16 cellular contexts compared by ENCODE assay signal in genomic region chr15:100559330-100559729, GRCh38. TPM values are rescaled to one million over a fixed set of nuclear protein-coding genes. Genes with fewer than 3 reads are reported as not detected.
DNase-seq lines count a peak whose midpoint lies in the region; ATAC-seq and TF ChIP-seq lines count a peak whose summit lies in the region.
"Had no signal": no experiment of that assay in that cellular context is flagged by ENCODE, and none has a peak within 500 bp of the region (broad histone marks: within the 10 kb centered on the region; RNA-seq: fewer than 3 reads in every experiment).

No MANE protein-coding gene starts in this region.

- no peak overlapping the region for H3K27ac ChIP-seq in osteoblast (ENCODE audit: low read depth, low read length)
- H3K27ac ChIP-seq: adrenal gland, SJSA1, vagina had no signal

- TF ChIP-seq CTCF in CD14-positive monocyte (IDR thresholded peaks at IDR 0.05) (no peak), fibroblast of mammary gland (conservative IDR thresholded peaks at IDR 0.05; ENCODE audit: control insufficient read depth, insufficient read depth, low read depth, low read length) (no peak), osteoblast (IDR thresholded peaks at IDR 0.05; ENCODE audit: extremely low read depth, low read depth, low read length) (no peak)

- no peak for ATAC-seq in GM18502 (IDR thresholded peaks at IDR 0.05; ENCODE audit: poor library complexity, unreplicated experiment)

- no peak overlapping the region for H2AFZ ChIP-seq in osteoblast (ENCODE audit: low read length)

- no peaks in the 10 kb centered on the region for H3K27me3 Mint-ChIP-seq in CD14-positive monocyte (ENCODE audit: low read depth in 3 of 3)

- no peaks in the 10 kb centered on the region for H4K20me1 ChIP-seq in osteoblast (ENCODE audit: insufficient read depth, low read length)

- H3K9me3 Mint-ChIP-seq in CD14-positive monocyte: peaks cover 2 to 31% (median 20%) of the 10 kb centered on the region in 7 donors

- intact Hi-C loops in CD14-positive monocyte (cut with micrococcal nuclease): no loop called here

- peaks cover 0 to 7% of the 10 kb centered on the region in 2 donors for H3K36me3 Mint-ChIP-seq in CD14-positive monocyte

- peaks cover 22% of the 10 kb centered on the region for H3K4me1 Mint-ChIP-seq in CD14-positive monocyte
- H3K4me1 Mint-ChIP-seq: endodermal cell had no signal

- DNase-seq in CD14-positive monocyte (ENCODE audit: low spot score) (peak; percentile 64), NOMO-1 (lab: John Stamatoyannopoulos, UW; ENCODE audit: unreplicated experiment in 2 of 2) (peak; percentile 88 to 90), fibroblast of mammary gland (ENCODE audit: low read depth) (peak; percentile 91), osteoblast (ENCODE audit: insufficient read length, low spot score, missing footprints) (peak; percentile 95), GOT3 (lab: John Stamatoyannopoulos, UW) (no peak), putamen (ENCODE audit: low spot score) (no peak), NCI-H1436 (lab: John Stamatoyannopoulos, UW) (no peak)
- DNase-seq: activated CD4-positive, alpha-beta T cell treated with anti-CD3 and anti-CD28 coated beads for 48 hours; endodermal cell; NCI-H2171 treated with DMSO at 0.1 percent for 48 hours had no signal

- no peaks in the 10 kb centered on the region for H3K27me3 ChIP-seq in osteoblast (ENCODE audit: insufficient read depth, low read length)
- H3K27me3 ChIP-seq: adrenal gland, SJSA1, vagina had no signal

- peak overlapping the region in 1 of 2 donors; percentile 64 for H3K4me3 Mint-ChIP-seq in CD14-positive monocyte
- H3K4me3 Mint-ChIP-seq: endodermal cell had no signal

- no peaks in the 10 kb centered on the region for H3K79me2 ChIP-seq in osteoblast (ENCODE audit: insufficient read depth, low read length)

- H3K4me3 ChIP-seq in fibroblast of mammary gland (ENCODE audit: control insufficient read depth, low read depth, low read length) (no peak overlapping the region), osteoblast (ENCODE audit: insufficient read depth, low read length) (no peak overlapping the region)
- H3K4me3 ChIP-seq: adrenal gland, SJSA1, vagina had no signal

- no peak overlapping the region for H3K4me2 ChIP-seq in osteoblast (ENCODE audit: insufficient read depth, low read length)

- H3K4me1 ChIP-seq in osteoblast (ENCODE audit: insufficient read depth, low read length): peaks cover 3% of the 10 kb centered on the region
- H3K4me1 ChIP-seq: adrenal gland, SJSA1 had no signal

- H3K9me3 ChIP-seq in osteoblast (ENCODE audit: low read depth, low read length): no peaks in the 10 kb centered on the region
- H3K9me3 ChIP-seq: adrenal gland, SJSA1, vagina had no signal

- no peaks in the 10 kb centered on the region for H3K36me3 ChIP-seq in osteoblast (ENCODE audit: insufficient read depth, low read length)
- H3K36me3 ChIP-seq: adrenal gland, SJSA1, vagina had no signal

- H3K27ac Mint-ChIP-seq in CD14-positive monocyte: peak overlapping the region; percentile 72 to 93 (median 84)
- H3K27ac Mint-ChIP-seq: endodermal cell had no signal

RNA-seq across cellular contexts. Expression of gene CERS3, which starts 30.6 kb away (rescaled TPM):
- polyA plus RNA-seq in CD14-positive monocyte: not detected
- not detected in 2 replicates for total RNA-seq in osteoblast
- total RNA-seq: adrenal gland, kidney epithelial cell, pulmonary artery endothelial cell, SJSA1 had no signal

RNA-seq across cellular contexts. Expression of gene LINS1, which starts 42.7 kb away (rescaled TPM):
- polyA plus RNA-seq in CD14-positive monocyte: 1 to 10 TPM; 4.2 to 8.8 TPM
- 14.8 and 16.8 TPM in 2 replicates for total RNA-seq in osteoblast

RNA-seq across cellular contexts. Expression of gene ASB7, which starts 43.1 kb away (rescaled TPM):
- polyA plus RNA-seq in CD14-positive monocyte: 1 to 10 TPM; 5.3 to 7.6 TPM
- total RNA-seq in osteoblast: 17.1 and 18.1 TPM in 2 replicates

Comparison
In these comparisons a context has a peak if more than half of its experiments do, and no peak if none do; other contexts are left out.
1. DNase-seq: peak in CD14-positive monocyte (single experiment), NOMO-1 (2 of 2), fibroblast of mammary gland (single experiment) and osteoblast (single experiment); none in GOT3 (single experiment), putamen (single experiment) and NCI-H1436 (single experiment).